In the genomic region with DNA sequence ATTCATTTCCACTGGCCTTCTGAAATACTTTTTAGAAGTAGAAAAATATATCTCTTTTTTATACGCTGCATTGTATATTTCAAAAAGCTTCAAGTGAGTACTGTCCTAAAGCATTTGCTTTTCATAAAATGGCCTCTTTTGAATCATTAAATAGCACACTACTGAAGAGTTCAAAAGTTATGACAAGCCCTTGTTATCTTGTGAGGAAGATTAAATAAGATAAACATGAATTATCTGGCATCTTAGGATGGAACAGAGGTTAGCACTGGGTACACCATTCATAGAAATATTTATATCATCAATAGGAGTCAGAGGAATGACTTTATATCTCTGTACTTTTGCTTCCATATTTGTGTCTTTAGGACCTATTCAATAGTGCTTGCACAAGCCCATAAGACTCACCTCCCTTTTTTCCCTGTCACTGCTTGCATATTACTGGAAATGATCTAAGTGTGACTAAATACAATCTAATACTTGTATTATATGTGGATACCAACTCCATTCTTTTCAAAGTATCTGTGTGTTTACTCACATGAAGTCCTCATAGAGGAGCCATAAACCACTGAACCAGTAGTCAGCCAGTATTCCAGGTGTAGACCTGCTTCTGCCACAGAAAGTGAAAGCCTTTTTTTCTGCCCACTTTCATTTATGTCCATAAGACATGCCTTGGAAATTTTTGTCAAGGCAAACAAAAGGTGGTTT, we compare ENCODE assay signal across 12 cellular contexts.
DNase-seq lines count a peak whose midpoint lies in the region; ATAC-seq, FAIRE-seq and TF ChIP-seq lines count a peak whose summit lies in the region.
"Had no signal": no experiment of that assay in that cellular context is flagged by ENCODE, and none has a peak within 500 bp of the region (broad histone marks: within the 10 kb centered on the region; RNA-seq: fewer than 3 reads in every experiment).

No MANE protein-coding gene starts in this region.

- intact Hi-C loops in natural killer cell (cut with micrococcal nuclease), result no loop called here

- H3K27ac ChIP-seq in gastroesophageal sphincter, result peak overlapping the region; percentile 76 to 93 (median 86)
- no peak overlapping the region for H3K27ac ChIP-seq in small intestine (ENCODE audit: low read depth in 1 of 2, low read length in 1 of 2)
- H3K27ac ChIP-seq: BLaER1 had no signal

- peak overlapping the region; percentile 97 for H3K9ac ChIP-seq in adipocyte (ENCODE audit: low read length)
- H3K9ac ChIP-seq: BLaER1 had no signal

- ATAC-seq in gastroesophageal sphincter (no peak), GM19467 (IDR thresholded peaks at IDR 0.05; ENCODE audit: unreplicated experiment) (no peak), GM21526 (IDR thresholded peaks at IDR 0.05; ENCODE audit: low FRiP score, unreplicated experiment) (no peak), natural killer cell (no peak)
- ATAC-seq: activated CD4-positive, alpha-beta T cell treated with anti-CD3 and anti-CD28 coated beads for 36 hours had no signal

- peaks cover 0 to 4% of the 10 kb centered on the region in 2 donors for H3K27me3 Mint-ChIP-seq in natural killer cell (ENCODE audit: low read depth in 2 of 2)
- H3K27me3 Mint-ChIP-seq: activated CD4-positive, alpha-beta T cell treated with anti-CD3 and anti-CD28 coated beads for 36 hours had no signal

- H3K4me3 ChIP-seq in adipocyte (ENCODE audit: low read length) (peak overlapping the region; percentile 93), gastroesophageal sphincter (no peak overlapping the region), small intestine (ENCODE audit: low read depth in 1 of 2, low read length in 2 of 2) (no peak overlapping the region)
- H3K4me3 ChIP-seq: BLaER1 had no signal

- no peak overlapping the region for H3K4me3 Mint-ChIP-seq in natural killer cell
- H3K4me3 Mint-ChIP-seq: activated CD4-positive, alpha-beta T cell treated with anti-CD3 and anti-CD28 coated beads for 36 hours had no signal

- no peak for TF ChIP-seq EP300 in gastroesophageal sphincter (IDR thresholded peaks at IDR 0.05)

- H3K36me3 ChIP-seq in adipocyte (ENCODE audit: control insufficient read depth, insufficient read depth, low read length, severe bottlenecking), result peaks cover 11% of the 10 kb centered on the region
- H3K36me3 ChIP-seq in gastroesophageal sphincter, result no peaks in the 10 kb centered on the region
- H3K36me3 ChIP-seq in small intestine (ENCODE audit: control insufficient read depth in 2 of 2, insufficient read depth in 2 of 2, low read length in 2 of 2), result no peaks in the 10 kb centered on the region
- H3K36me3 ChIP-seq: BLaER1 had no signal

- TF ChIP-seq CTCF in gastroesophageal sphincter (IDR thresholded peaks at IDR 0.05) (no peak), natural killer cell (IDR thresholded peaks at IDR 0.05) (no peak)

- peaks cover 42% of the 10 kb centered on the region for H3K4me1 ChIP-seq in adipocyte (ENCODE audit: control insufficient read depth, insufficient read depth, low read length)
- peaks cover 0 to 12% (median 5%) of the 10 kb centered on the region in 3 donors for H3K4me1 ChIP-seq in gastroesophageal sphincter
- H3K4me1 ChIP-seq in small intestine (ENCODE audit: control insufficient read depth in 2 of 2, insufficient read depth in 1 of 2, low read depth in 1 of 2, low read length in 1 of 2), result no peaks in the 10 kb centered on the region
- H3K4me1 ChIP-seq: BLaER1 had no signal

- H3K36me3 Mint-ChIP-seq in natural killer cell, result no peaks in the 10 kb centered on the region

- no peak overlapping the region for H3K27ac Mint-ChIP-seq in natural killer cell
- H3K27ac Mint-ChIP-seq: activated CD4-positive, alpha-beta T cell treated with anti-CD3 and anti-CD28 coated beads for 36 hours had no signal

- no peak for TF ChIP-seq POLR2A in gastroesophageal sphincter (IDR thresholded peaks at IDR 0.05)

- H3K9me3 ChIP-seq in adipocyte (ENCODE audit: control insufficient read depth, low read length), result no peaks in the 10 kb centered on the region
- no peaks in the 10 kb centered on the region for H3K9me3 ChIP-seq in gastroesophageal sphincter
- H3K9me3 ChIP-seq in small intestine (ENCODE audit: control insufficient read depth, low read depth), result no peaks in the 10 kb centered on the region
- H3K9me3 ChIP-seq: BLaER1 had no signal

- peaks cover 0 to 10% of the 10 kb centered on the region in 2 donors for H3K4me1 Mint-ChIP-seq in natural killer cell

- DNase-seq in HCEC 1CT (peak; percentile 79), adipocyte (ENCODE audit: low read depth) (peak; percentile 27), small intestine (peak; percentile 13), GM19238 (ENCODE audit: insufficient read length, low spot score) (no peak), natural killer cell (no peak)
- DNase-seq: activated CD4-positive, alpha-beta T cell treated with anti-CD3 and anti-CD28 coated beads for 36 hours; cerebellar nuclear complex; NCI-H510A treated with DMSO at 0.1 percent for 48 hours had no signal

- no peaks in the 10 kb centered on the region for H3K27me3 ChIP-seq in adipocyte (replicated peaks; ENCODE audit: control insufficient read depth, insufficient read depth, low read length)
- H3K27me3 ChIP-seq in gastroesophageal sphincter, result no peaks in the 10 kb centered on the region
- H3K27me3 ChIP-seq in small intestine (ENCODE audit: control insufficient read depth in 2 of 2, insufficient read depth in 2 of 2, low read length in 2 of 2), result no peaks in the 10 kb centered on the region
- H3K27me3 ChIP-seq: BLaER1 had no signal

- 89 to 100% methylated on average over 1 of the region's 1 CpG for WGBS in gastroesophageal sphincter (ENCODE audit: low coverage in 1 of 2), 2 donors
- WGBS in small intestine, 3 donors, result 93 to 100% (median 97%) methylated on average over 1 of the region's 1 CpG

- H3K9me3 Mint-ChIP-seq in natural killer cell, result no peaks in the 10 kb centered on the region

- no peak for FAIRE-seq in small intestine (lab: Jason Lieb, UNC)

Comparison
In these comparisons a context has a peak if more than half of its experiments do, and no peak if none do; other contexts are left out.
1. DNase-seq: peak in HCEC 1CT (single experiment), adipocyte (single experiment) and small intestine (single experiment); none in GM19238 (single experiment) and natural killer cell (single experiment).
2. H3K27ac ChIP-seq: peak in gastroesophageal sphincter (4 of 4); none in small intestine (0 of 2).